Comparison of ENCODE assay signal across 8 cellular contexts in the genomic region with DNA sequence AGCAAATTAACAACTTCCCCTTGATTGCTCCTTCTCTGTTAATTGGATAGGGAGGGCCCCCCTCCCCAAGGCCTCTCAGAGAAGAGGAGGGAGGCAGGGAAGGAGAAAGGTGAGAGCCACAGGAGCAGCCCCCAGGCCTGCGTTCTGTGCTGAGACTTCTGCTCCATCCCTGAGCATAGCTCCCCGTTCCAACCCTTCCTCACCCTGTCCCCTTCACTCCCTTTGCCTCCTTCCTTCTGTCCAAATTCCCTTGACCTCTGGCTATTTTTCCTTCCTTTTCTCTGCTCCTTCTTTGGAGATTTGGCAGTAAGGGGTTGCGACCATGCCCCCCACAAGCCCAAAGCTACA. TPM values are rescaled to one million over a fixed set of nuclear protein-coding genes. Genes with fewer than 3 reads are reported as not detected.
A peak's percentile ranks its signal among the peaks of the same experiment; 100 is the strongest.
DNase-seq lines count a peak whose midpoint lies in the region; ATAC-seq and TF ChIP-seq lines count a peak whose summit lies in the region.

No MANE protein-coding gene starts in this region.

- H2BK15ac ChIP-seq in IMR-90 (ENCODE audit: low read depth, low read length): no peak overlapping the region

- no peaks in the 10 kb centered on the region for H3K36me3 Mint-ChIP-seq in natural killer cell

- H4K5ac ChIP-seq in IMR-90 (ENCODE audit: low read depth, low read length): no peak overlapping the region

- dilution Hi-C loops in IMR-90 (cut with HindIII; ENCODE audit: low sequenced_read_pairs, unreplicated experiment): no loop called here

- H3K9me3 Mint-ChIP-seq in natural killer cell: no peaks in the 10 kb centered on the region

- TF ChIP-seq CTCF in BE2C (IDR thresholded peaks at IDR 0.05; ENCODE audit: low read depth, low read length) (no peak), IMR-90 (conservative IDR thresholded peaks at IDR 0.05; ENCODE audit: low read depth, low read length) (no peak), breast epithelium (IDR thresholded peaks at IDR 0.05) (no peak), natural killer cell (IDR thresholded peaks at IDR 0.05) (no peak)

- H3K36me3 ChIP-seq in BE2C: peaks cover 21% of the 10 kb centered on the region
- H3K36me3 ChIP-seq in IMR-90 (ENCODE audit: control insufficient read depth, insufficient read depth, low read length): 0 out of 2 replicates have a peak, but pooled peaks cover 3% of the 10 kb centered on the region
- no peaks in the 10 kb centered on the region for H3K36me3 ChIP-seq in breast epithelium

- no peak overlapping the region for H2AK9ac ChIP-seq in IMR-90 (replicated peaks; ENCODE audit: low read depth, low read length, poor library complexity)

- H3K4me1 ChIP-seq in BE2C (peaks cover 10% of the 10 kb centered on the region), IMR-90 (ENCODE audit: control insufficient read depth, insufficient read depth, low read length) (peaks cover 7% of the 10 kb centered on the region), breast epithelium (peaks cover 6 to 13% of the 10 kb centered on the region in 2 donors)

- BruUV-seq in IMR-90 (replicated peaks; lab: Mats Ljungman, UMichigan): no TSS peak

- H2BK20ac ChIP-seq in IMR-90 (ENCODE audit: low read depth, low read length): no peak overlapping the region

- no peak overlapping the region for H2BK120ac ChIP-seq in IMR-90 (ENCODE audit: low read depth, low read length)

- POLR2A ChIA-PET in IMR-90 (lab: Charles Lee; ENCODE audit: unreplicated experiment): no interaction called here

- in situ Hi-C loops in IMR-90 (cut with MboI; ENCODE audit: low sequenced_read_pairs): loop anchor here (5.0 kb wide), 1 partner anchor 84 kb away; a partner anchor contains a TSS

- peak overlapping the region; percentile 65 for H3K9ac ChIP-seq in IMR-90 (ENCODE audit: low read depth, low read length)

- H3K79me1 ChIP-seq in IMR-90 (ENCODE audit: low read depth in 1 of 2, low read length in 2 of 2): no peaks in the 10 kb centered on the region; a peak in 1 of 4 replicates

- 0 out of 2 replicates have a peak overlapping the region, but pooled peaks have one; percentile 22 for H3K4ac ChIP-seq in IMR-90 (ENCODE audit: low read depth, low read length)

- no peaks in the 10 kb centered on the region for H3K9me3 ChIP-seq in BE2C
- no peaks in the 10 kb centered on the region for H3K9me3 ChIP-seq in IMR-90 (ENCODE audit: control insufficient read depth, insufficient read depth, low read length)
- H3K9me3 ChIP-seq in breast epithelium: no peaks in the 10 kb centered on the region

- intact Hi-C loops in IMR-90 (cut with micrococcal nuclease) (loop anchor here (1.0 to 2.0 kb wide), 4 partner anchors 82 to 280 kb away; no protein-coding TSS in a partner anchor), breast epithelium (cut with DNase I; ENCODE audit: low total_unique reads) (loop anchor here (10.0 kb wide), 1 partner anchor 282 kb away; no protein-coding TSS in a partner anchor), natural killer cell (cut with micrococcal nuclease) (loop anchor here (1.0 to 5.0 kb wide), 2 partner anchors 89 to 189 kb away; no protein-coding TSS in a partner anchor)

- H3K4me3 Mint-ChIP-seq in natural killer cell: peak overlapping the region; percentile 85

- TF ChIP-seq RAD21 in IMR-90 (IDR thresholded peaks at IDR 0.05; ENCODE audit: low read length): no peak

- peaks cover 7% of the 10 kb centered on the region; the same call in 1 of the 2 replicates for H4K20me1 ChIP-seq in IMR-90 (ENCODE audit: insufficient read depth, low read length)

- H3K27ac Mint-ChIP-seq in natural killer cell: no peak overlapping the region

- TF ChIP-seq POLR2A in IMR-90 (IDR thresholded peaks at IDR 0.05; ENCODE audit: low read depth, low read length): no peak
- TF ChIP-seq POLR2A in breast epithelium (IDR thresholded peaks at IDR 0.05): no peak

- no peak overlapping the region for H3K56ac ChIP-seq in IMR-90 (ENCODE audit: extremely low read depth, insufficient read depth, low read length)

- no peak for ATAC-seq in IMR-90 (ENCODE audit: low read depth)
- ATAC-seq in natural killer cell: no peak
- ATAC-seq in HG02970 (IDR thresholded peaks at IDR 0.05; ENCODE audit: low FRiP score, unreplicated experiment): no peak

- peak overlapping the region; percentile 60 for H3K23ac ChIP-seq in IMR-90 (ENCODE audit: low read depth, low read length)

- no peak overlapping the region for H3K18ac ChIP-seq in IMR-90 (ENCODE audit: low read depth, low read length)

- peak overlapping the region; percentile 100 for H3K4me2 ChIP-seq in IMR-90 (ENCODE audit: low read depth, low read length)

- H2AFZ ChIP-seq in IMR-90 (replicated peaks; ENCODE audit: low read length, poor library complexity): peak overlapping the region; percentile 90

- no peak for DNase-seq in BE2C
- no peak for DNase-seq in IMR-90
- no peak for DNase-seq in breast epithelium (ENCODE audit: low spot score in 2 of 2)
- no peak for DNase-seq in natural killer cell
- DNase-seq in foreskin melanocyte: no peak
- no peak for DNase-seq in activated CD4-positive, CD25-positive, alpha-beta regulatory T cell treated with anti-CD3 and anti-CD28 coated beads, Interleukin-2, amount 50 U/mL, for 72 hours
- DNase-seq in NOMO-1 treated with dmso at 0.1 percent for 144 hours (lab: John Stamatoyannopoulos, UW; ENCODE audit: unreplicated experiment): no peak

- no peak overlapping the region for H4K91ac ChIP-seq in IMR-90 (ENCODE audit: insufficient read depth, low read depth, low read length)

- WGBS in IMR-90 (ENCODE audit: extremely low coverage in 2 of 2, insufficient read length in 1 of 2), 2 experiments: no CpG with 5 or more reads among the region's 3 CpGs

- CTCF ChIA-PET in IMR-90 (lab: Yijun Ruan, JAX): interaction anchor here (0.6 to 1.8 kb wide), 12 partner anchors 9 to 272 kb away, joined by 3 to 17 read pairs (median 4); no protein-coding TSS in a partner anchor

- peak overlapping the region; percentile 10; the same call in 1 of the 2 replicates for H3K14ac ChIP-seq in IMR-90 (replicated peaks; ENCODE audit: low read depth, low read length)

- H3K9me1 ChIP-seq in IMR-90 (ENCODE audit: insufficient read depth, low read length): no peaks in the 10 kb centered on the region

- no peak overlapping the region for H2BK5ac ChIP-seq in IMR-90 (ENCODE audit: low read depth, low read length, poor library complexity, severe bottlenecking)

- no peak overlapping the region; the same call in 1 of the 2 replicates for H2AK5ac ChIP-seq in IMR-90 (ENCODE audit: low read depth, low read length)

- H3K27me3 Mint-ChIP-seq in natural killer cell (ENCODE audit: low read depth in 2 of 2): peaks cover 57 to 62% of the 10 kb centered on the region in 2 donors

- H3K4me3 ChIP-seq in BE2C (ENCODE audit: low read depth, low read length) (peak overlapping the region; percentile 77), IMR-90 (ENCODE audit: insufficient read depth, low read depth, low read length) (peak overlapping the region; percentile 85; the same call in 1 of the 2 replicates), breast epithelium (peak overlapping the region in 2 of 3 donors; percentile 62 to 72)

- H3K27me3 ChIP-seq in BE2C (no peaks in the 10 kb centered on the region), IMR-90 (ENCODE audit: control insufficient read depth, insufficient read depth, low read length) (peaks cover 34% of the 10 kb centered on the region), breast epithelium (peaks cover 0 to 4% of the 10 kb centered on the region in 2 donors)

- H4K8ac ChIP-seq in IMR-90 (ENCODE audit: low read depth in 2 of 2, low read length in 2 of 2): no peak overlapping the region

- no peak overlapping the region for H3K27ac ChIP-seq in IMR-90 (ENCODE audit: insufficient read depth, low read length)
- H3K27ac ChIP-seq in breast epithelium: no peak overlapping the region

- H3K4me1 Mint-ChIP-seq in natural killer cell: peaks cover 24% of the 10 kb centered on the region in 2 donors

RNA-seq across cellular contexts. Expression of a gene that starts 0.8 kb away (rescaled TPM):
- polyA plus RNA-seq in BE2C (2012; ENCODE audit: insufficient read depth, insufficient read length, low read depth): 60.5 TPM
- total RNA-seq in IMR-90 (2012; rRNA removed): 1.4 and 1.6 TPM in 2 replicates
- polyA plus RNA-seq in IMR-90 (2012; rRNA removed): 9.5 and 9.9 TPM in 2 replicates
- 4.7 and 8.5 TPM in 2 replicates for polyA plus RNA-seq in IMR-90 (2012; cell fraction: cytosol; rRNA removed)
- polyA plus RNA-seq in IMR-90 (2012; cell fraction: nucleus; rRNA removed; ENCODE audit: low replicate concordance): 25.9 and 31.9 TPM in 2 replicates
- total RNA-seq in breast epithelium: under 1 TPM; 0.80 to 0.98 (median 0.88) TPM
- under 1 TPM in 1 of 3 donors, not detected in 2; 0.21 TPM for total RNA-seq in natural killer cell

RNA-seq across cellular contexts. Expression of a gene that starts 28.5 kb away (rescaled TPM):
- 215 TPM for polyA plus RNA-seq in BE2C (2012; ENCODE audit: insufficient read depth, insufficient read length, low read depth)
- total RNA-seq in IMR-90 (2012; rRNA removed) (28.1 TPM in 2 replicates), breast epithelium (10 to 100 TPM; 50.6 to 56.7 (median 51.5) TPM), natural killer cell (10 to 100 TPM; 81.3 to 97.0 (median 88.6) TPM)
- 43.9 and 47.9 TPM in 2 replicates for polyA plus RNA-seq in IMR-90 (2012; rRNA removed)
- 22.9 and 29.5 TPM in 2 replicates for polyA plus RNA-seq in IMR-90 (2012; cell fraction: cytosol; rRNA removed)
- polyA plus RNA-seq in IMR-90 (2012; cell fraction: nucleus; rRNA removed; ENCODE audit: low replicate concordance): 101 and 130 TPM in 2 replicates

RNA-seq across cellular contexts. Expression of a gene that starts 31.3 kb away (rescaled TPM):
- polyA plus RNA-seq in BE2C (2012; ENCODE audit: insufficient read depth, insufficient read length, low read depth): 55.2 TPM
- total RNA-seq in IMR-90 (2012; rRNA removed) (93.9 and 110 TPM in 2 replicates), breast epithelium (10 to 100 TPM in 2 of 3 donors, 1 to 10 TPM in 1; 7.5 to 33.9 (median 11.1) TPM), natural killer cell (10 to 100 TPM in 1 of 3 donors, 1 to 10 TPM in 2; 6.1 to 11.6 (median 8.7) TPM)
- polyA plus RNA-seq in IMR-90 (2012; rRNA removed): 29.5 and 37.9 TPM in 2 replicates
- polyA plus RNA-seq in IMR-90 (2012; cell fraction: cytosol; rRNA removed): 8.5 and 15.2 TPM in 2 replicates
- polyA plus RNA-seq in IMR-90 (2012; cell fraction: nucleus; rRNA removed; ENCODE audit: low replicate concordance): 5.1 and 18.8 TPM in 2 replicates

RNA-seq across cellular contexts. Expression of a gene that starts 47.2 kb away (rescaled TPM):
- polyA plus RNA-seq in BE2C (2012; ENCODE audit: insufficient read depth, insufficient read length, low read depth): 1.6 TPM
- total RNA-seq in IMR-90 (2012; rRNA removed) (0.18 TPM in 1 of 2 replicates, not detected in the other), breast epithelium (1,000 to 10,000 TPM in 1 of 3 donors, 100 to 1,000 TPM in 2; 235 to 4,731 (median 280) TPM), natural killer cell (under 1 TPM in 1 of 3 donors, not detected in 2; 0.65 TPM)
- polyA plus RNA-seq in IMR-90 (2012; rRNA removed): 0.05 and 0.06 TPM in 2 replicates
- polyA plus RNA-seq in IMR-90 (2012; cell fraction: cytosol; rRNA removed): 0.01 and 0.04 TPM in 2 replicates
- polyA plus RNA-seq in IMR-90 (2012; cell fraction: nucleus; rRNA removed; ENCODE audit: low replicate concordance): 0.25 and 0.38 TPM in 2 replicates

RNA-seq across cellular contexts. Expression of a gene that starts 55.4 kb away (rescaled TPM):
- 204 TPM for polyA plus RNA-seq in BE2C (2012; ENCODE audit: insufficient read depth, insufficient read length, low read depth)
- total RNA-seq in IMR-90 (2012; rRNA removed): 30.0 and 30.8 TPM in 2 replicates
- 81.8 and 98.5 TPM in 2 replicates for polyA plus RNA-seq in IMR-90 (2012; rRNA removed)
- 93.2 and 122 TPM in 2 replicates for polyA plus RNA-seq in IMR-90 (2012; cell fraction: cytosol; rRNA removed)
- 21.8 and 36.1 TPM in 2 replicates for polyA plus RNA-seq in IMR-90 (2012; cell fraction: nucleus; rRNA removed; ENCODE audit: low replicate concordance)
- 100 to 1,000 TPM in 1 of 3 donors, 10 to 100 TPM in 2; 66.7 to 139 (median 95.4) TPM for total RNA-seq in breast epithelium
- total RNA-seq in natural killer cell: 10 to 100 TPM; 32.8 to 42.6 (median 36.7) TPM
